8 cellular contexts compared by ENCODE assay signal in genomic region chr1:3900150-3900968, GRCh38. TPM values are rescaled to one million over a fixed set of nuclear protein-coding genes. Genes with fewer than 3 reads are reported as not detected.
A peak's percentile ranks its signal among the peaks of the same experiment; 100 is the strongest.
DNase-seq lines count a peak whose midpoint lies in the region; ATAC-seq and TF ChIP-seq lines count a peak whose summit lies in the region.

TSS of gene C1orf174 (minus strand) at chr1:3900272. CDS start at chr1:3900186, 86 bp downstream.

- under 1% methylated on average over 57 of the region's 58 CpGs for WGBS in thymus

- peaks cover 45% of the 10 kb centered on the region for H3K4me1 Mint-ChIP-seq in activated naive CD8-positive, alpha-beta T cell treated with anti-CD3 and anti-CD28 coated beads, Interleukin-2, amount 10 ng/mL, durations not matched to agents 7 days and 5 days
- H3K4me1 Mint-ChIP-seq in osteocyte (ENCODE audit: unreplicated experiment) = peaks cover 24% of the 10 kb centered on the region

- peak within 1 kb of the TSS; percentile 54 for H2AFZ ChIP-seq in SU-DHL-6 (ENCODE audit: low read depth, low read length, severe bottlenecking)

- peaks cover 43% of the 10 kb centered on the region for H3K79me2 ChIP-seq in SU-DHL-6 (ENCODE audit: insufficient read depth, low read length)

- H3K9me3 ChIP-seq in SU-DHL-6 (ENCODE audit: insufficient read depth, low read length) = no peaks in the 10 kb centered on the region
- H3K9me3 ChIP-seq in thymus (ENCODE audit: control insufficient read depth) = peaks cover 3% of the 10 kb centered on the region

- peak within 1 kb of the TSS; percentile 93 for H3K27ac Mint-ChIP-seq in activated naive CD8-positive, alpha-beta T cell treated with anti-CD3 and anti-CD28 coated beads, Interleukin-2, amount 10 ng/mL, durations not matched to agents 7 days and 5 days
- H3K27ac Mint-ChIP-seq in osteocyte (ENCODE audit: unreplicated experiment) = peak within 1 kb of the TSS; percentile 96

- H3K27me3 ChIP-seq in GM06990 (replicated peaks; ENCODE audit: control insufficient read depth, insufficient read depth, low read length) = no peaks in the 10 kb centered on the region
- H3K27me3 ChIP-seq in SU-DHL-6 (ENCODE audit: low read length) = no peaks in the 10 kb centered on the region
- H3K27me3 ChIP-seq in thymus (ENCODE audit: control insufficient read depth, insufficient read depth) = no peaks in the 10 kb centered on the region

- H3K36me3 ChIP-seq in GM06990 (ENCODE audit: control insufficient read depth, insufficient read depth, low read length) (no peaks in the 10 kb centered on the region), SU-DHL-6 (ENCODE audit: low read length) (no peaks in the 10 kb centered on the region), thymus (ENCODE audit: control insufficient read depth, insufficient read depth) (peaks cover 6% of the 10 kb centered on the region)

- POLR2A ChIA-PET in activated naive CD8-positive, alpha-beta T cell treated with anti-CD3 and anti-CD28 coated beads, Interleukin-2, amount 10 ng/mL, durations not matched to agents 7 days and 5 days (lab: Charles Lee) = interaction anchor here (1.2 to 6.3 kb wide), 3 partner anchors 10 to 105 kb away, joined by 3 to 64 read pairs (median 8); partner anchors contain the start of genes CEP104, DFFB and LRRC47

- intact Hi-C loops in head of caudate nucleus (cut with DNase I) = loop anchor here (5.0 kb wide), 2 partner anchors 43 to 757 kb away; partner anchors contain the start of genes CEP104 and DFFB

- peak; percentile 96 for DNase-seq in GM06990 (ENCODE audit: extremely low read depth, insufficient read length)
- peak; percentile 99 for DNase-seq in NCI-H1105 (lab: John Stamatoyannopoulos, UW)
- peak; percentile 89 for DNase-seq in activated naive CD8-positive, alpha-beta T cell treated with anti-CD3 and anti-CD28 coated beads, Interleukin-2, amount 10 ng/mL, durations not matched to agents 7 days and 5 days
- DNase-seq in head of caudate nucleus = peak; percentile 87 to 99 (median 96)
- peak; percentile 98 for DNase-seq in osteocyte (ENCODE audit: extremely low spot score, unreplicated experiment)

- peaks cover 19% of the 10 kb centered on the region; the same call in 1 of the 2 replicates for H3F3A ChIP-seq in SU-DHL-6 (ENCODE audit: insufficient read depth)

- H3K27me3 Mint-ChIP-seq in activated naive CD8-positive, alpha-beta T cell treated with anti-CD3 and anti-CD28 coated beads, Interleukin-2, amount 10 ng/mL, durations not matched to agents 7 days and 5 days = no peaks in the 10 kb centered on the region
- H3K27me3 Mint-ChIP-seq in osteocyte (ENCODE audit: unreplicated experiment) = no peaks in the 10 kb centered on the region

- TF ChIP-seq CTCF in GM06990 (IDR thresholded peaks at IDR 0.05; ENCODE audit: insufficient read depth, low read length, poor library complexity, severe bottlenecking) = no peak
- TF ChIP-seq CTCF in SU-DHL-6 (IDR thresholded peaks at IDR 0.05; ENCODE audit: insufficient read depth, low read length, poor library complexity, severe bottlenecking) = no peak
- TF ChIP-seq CTCF in osteocyte (IDR thresholded peaks at IDR 0.05) = no peak

- peak; percentile 62 for ATAC-seq in HG02588 (IDR thresholded peaks at IDR 0.05; ENCODE audit: unreplicated experiment)
- peak; percentile 82 for ATAC-seq in activated naive CD8-positive, alpha-beta T cell treated with anti-CD3 and anti-CD28 coated beads, Interleukin-2, amount 10 ng/mL, durations not matched to agents 7 days and 5 days (ENCODE audit: low read depth)

- peak within 1 kb of the TSS; percentile 80 for H3K4me2 ChIP-seq in SU-DHL-6 (ENCODE audit: low read depth, low read length, poor library complexity, severe bottlenecking)

- H3K9ac ChIP-seq in SU-DHL-6 (ENCODE audit: low read length) = peak within 1 kb of the TSS; percentile 90

- H3K36me3 Mint-ChIP-seq in activated naive CD8-positive, alpha-beta T cell treated with anti-CD3 and anti-CD28 coated beads, Interleukin-2, amount 10 ng/mL, durations not matched to agents 7 days and 5 days = peaks cover 14% of the 10 kb centered on the region
- peaks cover 6% of the 10 kb centered on the region for H3K36me3 Mint-ChIP-seq in osteocyte (ENCODE audit: unreplicated experiment)

- H3K9me2 ChIP-seq in SU-DHL-6 (replicated peaks; ENCODE audit: insufficient read depth, low read length) = no peaks in the 10 kb centered on the region

- H3K9me3 Mint-ChIP-seq in activated naive CD8-positive, alpha-beta T cell treated with anti-CD3 and anti-CD28 coated beads, Interleukin-2, amount 10 ng/mL, durations not matched to agents 7 days and 5 days = peaks cover 5% of the 10 kb centered on the region
- H3K9me3 Mint-ChIP-seq in osteocyte (ENCODE audit: unreplicated experiment) = peaks cover 5% of the 10 kb centered on the region

- H3K4me3 ChIP-seq in GM06990 (replicated peaks; ENCODE audit: low read depth, low read length) (peak within 1 kb of the TSS; percentile 95), SU-DHL-6 (ENCODE audit: insufficient read depth, low read length, poor library complexity, severe bottlenecking) (peak within 1 kb of the TSS; percentile 80), thymus (ENCODE audit: low read length) (peak within 1 kb of the TSS; percentile 80)

- H3K27ac ChIP-seq in SU-DHL-6 (ENCODE audit: low read depth, low read length) (peak within 1 kb of the TSS; percentile 95), thymus (ENCODE audit: low read depth) (peak within 1 kb of the TSS; percentile 99)

- peak within 1 kb of the TSS; percentile 97 for H3K4me3 Mint-ChIP-seq in activated naive CD8-positive, alpha-beta T cell treated with anti-CD3 and anti-CD28 coated beads, Interleukin-2, amount 10 ng/mL, durations not matched to agents 7 days and 5 days
- peak within 1 kb of the TSS; percentile 87 for H3K4me3 Mint-ChIP-seq in osteocyte (ENCODE audit: unreplicated experiment)

- H3K4me1 ChIP-seq in thymus (ENCODE audit: control insufficient read depth, insufficient read depth, low read length) = peaks cover 40% of the 10 kb centered on the region

- no peaks in the 10 kb centered on the region for H4K20me1 ChIP-seq in SU-DHL-6 (ENCODE audit: low read depth, low read length)

RNA-seq across cellular contexts. Expression of gene C1orf174, which starts in this region (rescaled TPM):
- total RNA-seq in activated naive CD8-positive, alpha-beta T cell treated with anti-CD3 and anti-CD28 coated beads, Interleukin-2, amount 10 ng/mL, durations not matched to agents 7 days and 5 days = 10 to 100 TPM; 31.1 to 34.4 TPM
- 22.1 and 23.6 TPM in 2 replicates for total RNA-seq in osteocyte
- 19.3 TPM for polyA plus RNA-seq in thymus

Comparison
In these comparisons a context has a peak if more than half of its experiments do, and no peak if none do; other contexts are left out.
1. Peak in every context shown above with its lines: DNase-seq, ATAC-seq, H3K4me3 ChIP-seq and H3K27ac ChIP-seq.